9 cellular contexts compared by ENCODE assay signal in genomic region chr9:131396626-131397025, GRCh38. TPM values are rescaled to one million over a fixed set of nuclear protein-coding genes. Genes with fewer than 3 reads are reported as not detected.
A peak's percentile ranks its signal among the peaks of the same experiment; 100 is the strongest.
DNase-seq lines count a peak whose midpoint lies in the region; ATAC-seq and TF ChIP-seq lines count a peak whose summit lies in the region.
"Had no signal": no experiment of that assay in that cellular context is flagged by ENCODE, and none has a peak within 500 bp of the region (broad histone marks: within the 10 kb centered on the region; RNA-seq: fewer than 3 reads in every experiment).

No MANE protein-coding gene starts in this region.

- H3K27ac Mint-ChIP-seq in Calu3 (ENCODE audit: unreplicated experiment) (peak overlapping the region; percentile 80), progenitor cell of endocrine pancreas (peak overlapping the region; percentile 99)

- BruUV-seq in Calu3 (replicated peaks; lab: Mats Ljungman, UMichigan), result no TSS peak
- BruUV-seq in PC-9 (replicated peaks; lab: Mats Ljungman, UMichigan), result no TSS peak

- POLR2A ChIA-PET in PC-9 (lab: Charles Lee; ENCODE audit: unreplicated experiment), result no interaction called here

- H3F3A ChIP-seq in PC-9 (ENCODE audit: insufficient read depth, low read depth), result peaks cover 48% of the 10 kb centered on the region

- intact Hi-C loops in Calu3 (cut with micrococcal nuclease; ENCODE audit: unreplicated experiment), result loop anchor here (2.0 to 5.0 kb wide), 2 partner anchors 26 to 51 kb away; no protein-coding TSS in a partner anchor
- intact Hi-C loops in PC-9 (cut with micrococcal nuclease; ENCODE audit: unreplicated experiment), result no loop called here

- peak overlapping the region; percentile 40 for H3K27ac ChIP-seq in PC-9
- H3K27ac ChIP-seq in epithelial cell of prostate, result peak overlapping the region; percentile 96

- H3K27me3 ChIP-seq in PC-9 (ENCODE audit: insufficient read depth, low read depth), result no peaks in the 10 kb centered on the region

- H3K4me1 Mint-ChIP-seq in Calu3 (ENCODE audit: low read depth, unreplicated experiment) (peaks cover 34% of the 10 kb centered on the region), progenitor cell of endocrine pancreas (ENCODE audit: low read depth) (peaks cover 52% of the 10 kb centered on the region)

- peak overlapping the region; percentile 83 for H3K4me3 Mint-ChIP-seq in Calu3 (ENCODE audit: low read depth, unreplicated experiment)
- peak overlapping the region; percentile 95 for H3K4me3 Mint-ChIP-seq in progenitor cell of endocrine pancreas (ENCODE audit: low read depth)

- peak overlapping the region; percentile 97 for H3K4me2 ChIP-seq in PC-9

- peaks cover 34% of the 10 kb centered on the region for H3K36me3 Mint-ChIP-seq in Calu3 (ENCODE audit: insufficient read depth, unreplicated experiment)
- H3K36me3 Mint-ChIP-seq in progenitor cell of endocrine pancreas (ENCODE audit: insufficient read depth), result peaks cover 2% of the 10 kb centered on the region

- DNase-seq in Calu3 (no peak), PC-9 (no peak), epithelial cell of prostate (ENCODE audit: low read depth, low spot score) (no peak), progenitor cell of endocrine pancreas (ENCODE audit: low spot score, unreplicated experiment) (no peak), GF-D8 (lab: John Stamatoyannopoulos, UW) (no peak), NK-92 (lab: John Stamatoyannopoulos, UW; ENCODE audit: unreplicated experiment) (no peak)
- no peak for DNase-seq in stimulated activated CD4-positive, alpha-beta T cell treated with anti-CD3 and anti-CD28 coated beads, Interleukin-2, amount 100 ng/mL, for 24 hours
- DNase-seq: NCI-H774 had no signal

- peaks cover 72% of the 10 kb centered on the region for H3K79me2 ChIP-seq in PC-9 (ENCODE audit: low read depth)

- H3K27me3 Mint-ChIP-seq in Calu3 (ENCODE audit: unreplicated experiment) (no peaks in the 10 kb centered on the region), progenitor cell of endocrine pancreas (no peaks in the 10 kb centered on the region)

- no peaks in the 10 kb centered on the region for H3K9me3 ChIP-seq in PC-9 (ENCODE audit: insufficient read depth, low read depth)

- H3K9me2 ChIP-seq in PC-9 (ENCODE audit: insufficient read depth), result no peaks in the 10 kb centered on the region

- peaks cover 68% of the 10 kb centered on the region for H4K20me1 ChIP-seq in PC-9 (ENCODE audit: insufficient read depth)

- CTCF ChIA-PET in Calu3 (lab: Charles Lee), result interaction anchor here (0.5 to 1.8 kb wide), 4 partner anchors 9 to 350 kb away, joined by 3 to 5 read pairs (median 4); no protein-coding TSS in a partner anchor
- CTCF ChIA-PET in PC-9 (lab: Charles Lee), result no interaction called here

- peaks cover 52% of the 10 kb centered on the region for H3K4me1 ChIP-seq in PC-9 (replicated peaks; ENCODE audit: insufficient read depth)

- no peak overlapping the region for H2AFZ ChIP-seq in PC-9

- H3K9me3 Mint-ChIP-seq in Calu3 (ENCODE audit: low read depth, unreplicated experiment) (no peaks in the 10 kb centered on the region), progenitor cell of endocrine pancreas (ENCODE audit: low read depth) (no peaks in the 10 kb centered on the region)

- H3K36me3 ChIP-seq in PC-9 (ENCODE audit: low read depth), result no peaks in the 10 kb centered on the region

- peak overlapping the region; percentile 97 for H3K4me3 ChIP-seq in PC-9

- TF ChIP-seq CTCF in Calu3 (IDR thresholded peaks at IDR 0.05; ENCODE audit: unreplicated experiment) (no peak), PC-9 (conservative IDR thresholded peaks at IDR 0.05) (no peak), progenitor cell of endocrine pancreas (IDR thresholded peaks at IDR 0.05; ENCODE audit: unreplicated experiment) (no peak)

- ATAC-seq in GM19467 (IDR thresholded peaks at IDR 0.05; ENCODE audit: unreplicated experiment), result no peak

RNA-seq across cellular contexts. Expression of gene PRRC2B, which starts 2.7 kb away (rescaled TPM):
- total RNA-seq in Calu3 (2022), result 137 and 143 TPM in 2 replicates
- 307 and 361 TPM in 2 replicates for total RNA-seq in PC-9 (2021)
- total RNA-seq in progenitor cell of endocrine pancreas, result 416 and 460 TPM in 2 replicates
